Comparison of ENCODE assay signal across 6 cellular contexts in the genomic region with DNA sequence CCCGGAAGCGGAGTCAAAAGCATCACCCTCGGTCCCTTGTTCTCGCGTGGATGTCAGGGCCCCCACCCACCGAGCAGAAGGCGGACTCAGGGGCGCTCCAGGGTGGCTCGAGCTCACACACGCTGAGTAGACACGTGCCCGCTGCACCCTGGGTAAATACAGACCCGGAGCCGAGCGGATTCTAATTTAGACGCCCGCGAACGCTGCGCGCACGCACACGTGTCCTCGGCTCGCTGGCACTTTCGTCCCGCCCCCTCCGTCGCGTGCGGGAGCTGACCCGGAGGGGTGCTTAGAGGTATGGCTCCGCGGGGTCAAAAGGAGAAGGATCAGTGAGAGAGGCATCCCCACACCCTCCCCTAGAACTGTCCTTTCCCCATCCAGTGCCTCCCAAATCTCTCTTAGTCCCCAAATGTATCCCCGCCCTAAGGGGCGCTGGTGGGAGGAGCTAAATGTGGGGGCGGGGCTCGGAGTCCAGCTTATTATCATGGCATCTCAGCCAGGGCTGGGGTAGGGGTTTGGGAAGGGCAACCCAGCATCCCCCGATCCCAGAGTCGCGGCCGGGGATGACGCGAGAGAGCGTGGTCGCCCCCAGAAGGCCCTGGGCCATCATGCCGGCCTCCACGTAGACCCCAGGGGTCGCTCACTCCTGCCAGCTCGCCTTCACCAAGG. TPM values are rescaled to one million over a fixed set of nuclear protein-coding genes. Genes with fewer than 3 reads are reported as not detected.
DNase-seq lines count a peak whose midpoint lies in the region; ATAC-seq and TF ChIP-seq lines count a peak whose summit lies in the region.

No MANE protein-coding gene starts in this region.

- DNase-seq in CD14-positive monocyte (ENCODE audit: low spot score) (no peak), fibroblast of pulmonary artery (ENCODE audit: low read depth) (peak; percentile 47)
- DNase-seq in activated CD4-positive, alpha-beta T cell treated with anti-CD3 and anti-CD28 coated beads for 1 hour = peak; percentile 39
- peak; percentile 76 for DNase-seq in stimulated activated CD4-positive, alpha-beta T cell treated with anti-CD3 and anti-CD28 coated beads, Interleukin-4, amount 100 ng/mL, for 24 hours

- peak overlapping the region in 3 of 7 donors; percentile 49 to 76 (median 58) for H3K27ac Mint-ChIP-seq in CD14-positive monocyte

- peak overlapping the region; percentile 86 for H2AFZ ChIP-seq in Loucy (ENCODE audit: low read length)

- no peaks in the 10 kb centered on the region for H4K20me1 ChIP-seq in Loucy (ENCODE audit: insufficient read depth, low read length, poor library complexity, severe bottlenecking)

- H3K4me3 Mint-ChIP-seq in CD14-positive monocyte = peak overlapping the region; percentile 66 to 88

- H3K9me2 ChIP-seq in Loucy (replicated peaks; ENCODE audit: low read depth, low read length) = no peaks in the 10 kb centered on the region

- ATAC-seq in gastroesophageal sphincter = no peak

- H3K4me1 Mint-ChIP-seq in CD14-positive monocyte = peaks cover 85% of the 10 kb centered on the region

- WGBS in gastroesophageal sphincter (ENCODE audit: low coverage in 1 of 2), 2 donors = 3% methylated on average over 29 of the region's 50 CpGs; no CpG with 5 or more reads in 1 of the 2 donors

- no peaks in the 10 kb centered on the region for H3K79me2 ChIP-seq in Loucy (ENCODE audit: insufficient read depth, low read length)

- peaks cover 0 to 47% (median 29%) of the 10 kb centered on the region in 7 donors for H3K9me3 Mint-ChIP-seq in CD14-positive monocyte

- H3K36me3 Mint-ChIP-seq in CD14-positive monocyte = peaks cover 32 to 41% of the 10 kb centered on the region in 2 donors

- H3K9ac ChIP-seq in Loucy (ENCODE audit: low read depth, low read length, poor library complexity, severe bottlenecking) = peak overlapping the region; percentile 54

- H3K4me1 ChIP-seq in Loucy (ENCODE audit: insufficient read depth, low read length, poor library complexity, severe bottlenecking) = peaks cover 29% of the 10 kb centered on the region
- H3K4me1 ChIP-seq in gastroesophageal sphincter = peaks cover 0 to 76% (median 42%) of the 10 kb centered on the region in 3 donors

- TF ChIP-seq EP300 in gastroesophageal sphincter (IDR thresholded peaks at IDR 0.05) = no peak

- H3K27me3 ChIP-seq in Loucy (ENCODE audit: insufficient read depth, low read length, poor library complexity, severe bottlenecking) = no peaks in the 10 kb centered on the region
- H3K27me3 ChIP-seq in gastroesophageal sphincter = peaks cover 94% of the 10 kb centered on the region

- no peak for TF ChIP-seq POLR2A in gastroesophageal sphincter (IDR thresholded peaks at IDR 0.05)

- H3K27ac ChIP-seq in gastroesophageal sphincter = no peak overlapping the region

- H3K27me3 Mint-ChIP-seq in CD14-positive monocyte (ENCODE audit: low read depth in 3 of 3) = peaks cover 58 to 73% (median 71%) of the 10 kb centered on the region in 3 donors

- peak overlapping the region; percentile 83 for H3K4me2 ChIP-seq in Loucy (ENCODE audit: low read depth, low read length, poor library complexity, severe bottlenecking)

- TF ChIP-seq CTCF in CD14-positive monocyte (IDR thresholded peaks at IDR 0.05) = no peak
- TF ChIP-seq CTCF in Loucy (conservative IDR thresholded peaks at IDR 0.05; ENCODE audit: low read length) = no peak
- no peak for TF ChIP-seq CTCF in fibroblast of pulmonary artery (IDR thresholded peaks at IDR 0.05; ENCODE audit: low read length, missing control alignments)
- no peak for TF ChIP-seq CTCF in gastroesophageal sphincter (IDR thresholded peaks at IDR 0.05)

- no peaks in the 10 kb centered on the region for H3F3A ChIP-seq in Loucy (ENCODE audit: low read depth)

- H3K4me3 ChIP-seq in Loucy (ENCODE audit: low read length, poor library complexity, severe bottlenecking) (peak overlapping the region; percentile 74), fibroblast of pulmonary artery (replicated peaks; ENCODE audit: low read depth, low read length) (peak overlapping the region; percentile 54), gastroesophageal sphincter (peak overlapping the region in 1 of 2 donors; percentile 46)

- intact Hi-C loops in CD14-positive monocyte (cut with micrococcal nuclease) = no loop called here

- H3K36me3 ChIP-seq in Loucy (ENCODE audit: insufficient read depth, low read length) = peaks cover 14% of the 10 kb centered on the region; the same call in 1 of the 2 replicates
- peaks cover 0 to 13% of the 10 kb centered on the region in 2 donors for H3K36me3 ChIP-seq in gastroesophageal sphincter

- H3K9me3 ChIP-seq in Loucy (ENCODE audit: insufficient read depth, low read depth, low read length) (no peaks in the 10 kb centered on the region), gastroesophageal sphincter (no peaks in the 10 kb centered on the region)

RNA-seq across cellular contexts. Expression of gene ICAM5, which starts 0.5 kb away (rescaled TPM):
- under 1 TPM in 1 of 2 donors, not detected in 1; 0.21 TPM for polyA plus RNA-seq in CD14-positive monocyte
- under 1 TPM in 3 of 4 donors, not detected in 1; 0.12 to 0.54 (median 0.47) TPM for total RNA-seq in gastroesophageal sphincter

RNA-seq across cellular contexts. Expression of gene ICAM4, which starts 2.5 kb away (rescaled TPM):
- 10 to 100 TPM in 1 of 2 donors, 1 to 10 TPM in 1; 5.5 to 17.3 TPM for polyA plus RNA-seq in CD14-positive monocyte
- under 1 TPM in 1 of 4 donors, not detected in 3; 0.47 TPM for total RNA-seq in gastroesophageal sphincter

RNA-seq across cellular contexts. Expression of gene ICAM1, which starts 18.4 kb away (rescaled TPM):
- 10 to 100 TPM; 21.6 to 40.8 TPM for polyA plus RNA-seq in CD14-positive monocyte
- 10 to 100 TPM in 3 of 4 donors, 1 to 10 TPM in 1; 8.8 to 33.0 (median 19.6) TPM for total RNA-seq in gastroesophageal sphincter

RNA-seq across cellular contexts. Expression of gene ZGLP1, which starts 20.3 kb away (rescaled TPM):
- polyA plus RNA-seq in CD14-positive monocyte = 10 to 100 TPM in 1 of 2 donors, 1 to 10 TPM in 1; 9.4 to 11.7 TPM
- 1 to 10 TPM in 2 of 4 donors, under 1 TPM in 1, not detected in 1; 0.81 to 2.5 (median 1.1) TPM for total RNA-seq in gastroesophageal sphincter

RNA-seq across cellular contexts. Expression of gene FDX2, which starts 26.5 kb away (rescaled TPM):
- polyA plus RNA-seq in CD14-positive monocyte = 1 to 10 TPM; 5.5 to 6.8 TPM
- total RNA-seq in gastroesophageal sphincter = 10 to 100 TPM in 3 of 4 donors, 1 to 10 TPM in 1; 6.7 to 36.5 (median 16.6) TPM
